8 cellular contexts compared by ENCODE assay signal in the genomic region with DNA sequence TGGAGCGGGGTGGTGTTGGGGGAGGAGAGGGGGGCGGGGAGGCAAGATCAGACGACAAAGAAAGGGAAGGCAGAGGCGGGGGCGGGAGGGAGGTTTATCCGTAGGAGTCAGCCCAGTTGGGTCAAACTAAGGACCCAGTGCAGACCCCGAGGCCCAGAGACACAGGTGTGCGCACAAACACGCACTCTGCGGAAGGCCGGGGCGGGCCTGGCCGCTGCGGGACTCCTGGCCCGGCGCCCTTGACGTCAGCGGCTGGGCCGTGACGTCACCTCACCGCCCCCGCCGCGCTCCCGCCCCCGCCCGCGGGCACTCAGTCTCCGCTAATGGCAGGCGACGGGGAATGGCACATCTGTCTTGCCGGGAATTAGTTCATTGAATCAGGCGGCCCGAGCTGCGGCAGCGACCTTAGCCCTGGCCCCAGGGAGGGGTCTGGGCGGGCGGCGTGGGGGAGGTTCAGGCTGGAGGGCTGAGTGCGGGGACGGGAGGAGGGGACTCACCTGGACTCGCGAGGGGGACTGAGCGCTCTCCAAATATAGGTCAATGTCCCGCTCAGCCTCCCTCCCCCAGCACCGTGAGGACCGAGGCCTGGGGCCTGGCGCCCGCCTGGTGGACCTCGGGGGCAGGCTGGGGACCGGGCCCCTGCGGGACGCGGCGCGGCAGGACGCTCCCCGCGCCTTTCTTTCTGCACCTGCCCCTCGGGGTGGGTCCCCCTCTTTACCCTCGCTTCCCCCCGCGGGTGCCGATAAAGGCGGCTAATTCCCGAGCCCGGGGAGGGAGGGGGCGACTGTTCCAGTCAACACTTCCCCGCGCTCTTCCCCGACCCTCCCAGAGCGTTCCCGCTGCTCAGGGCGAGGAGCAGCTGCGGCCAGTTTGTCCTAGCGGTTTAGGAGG. TPM values are rescaled to one million over a fixed set of nuclear protein-coding genes. Genes with fewer than 3 reads are reported as not detected.
DNase-seq lines count a peak whose midpoint lies in the region; ATAC-seq and TF ChIP-seq lines count a peak whose summit lies in the region.

No MANE protein-coding gene starts in this region.

- no peak overlapping the region; the same call in 1 of the 2 replicates for H3K4me3 ChIP-seq in IMR-90 (ENCODE audit: insufficient read depth, low read depth, low read length)
- peak overlapping the region; percentile 73 for H3K4me3 ChIP-seq in thoracic aorta
- no peak overlapping the region for H3K4me3 ChIP-seq in HAP-1

- no peaks in the 10 kb centered on the region for H3K9me3 Mint-ChIP-seq in activated CD4-positive, alpha-beta memory T cell treated with anti-CD3 and anti-CD28 coated beads, Interleukin-2, amount 10 ng/mL, durations not matched to agents 7 days and 5 days
- no peaks in the 10 kb centered on the region for H3K9me3 Mint-ChIP-seq in endothelial cell (ENCODE audit: unreplicated experiment)
- H3K9me3 Mint-ChIP-seq in naive thymus-derived CD8-positive, alpha-beta T cell: peaks cover 0 to 2% (median 0%) of the 10 kb centered on the region in 9 donors

- no peak overlapping the region for H3K18ac ChIP-seq in IMR-90 (ENCODE audit: low read depth, low read length)

- 2% methylated on average over 20 of the region's 76 CpGs; no CpG with 5 or more reads in 1 of the 2 experiments for WGBS in IMR-90 (ENCODE audit: extremely low coverage in 2 of 2, insufficient read length in 1 of 2), 2 experiments

- no peaks in the 10 kb centered on the region for H3K9me1 ChIP-seq in IMR-90 (ENCODE audit: insufficient read depth, low read length)

- no peaks in the 10 kb centered on the region for H3K9me3 ChIP-seq in IMR-90 (ENCODE audit: control insufficient read depth, insufficient read depth, low read length)
- no peaks in the 10 kb centered on the region for H3K9me3 ChIP-seq in thoracic aorta
- no peaks in the 10 kb centered on the region for H3K9me3 ChIP-seq in HAP-1

- peaks cover 4% of the 10 kb centered on the region for H3K4me1 Mint-ChIP-seq in activated CD4-positive, alpha-beta memory T cell treated with anti-CD3 and anti-CD28 coated beads, Interleukin-2, amount 10 ng/mL, durations not matched to agents 7 days and 5 days
- no peaks in the 10 kb centered on the region for H3K4me1 Mint-ChIP-seq in endothelial cell (ENCODE audit: unreplicated experiment)
- H3K4me1 Mint-ChIP-seq in naive thymus-derived CD8-positive, alpha-beta T cell: peaks cover 4 to 15% (median 5%) of the 10 kb centered on the region in 4 donors

- dilution Hi-C loops in IMR-90 (cut with HindIII; ENCODE audit: low sequenced_read_pairs, unreplicated experiment): no loop called here

- H2AFZ ChIP-seq in IMR-90 (replicated peaks; ENCODE audit: low read length, poor library complexity): peak overlapping the region; percentile 51

- H3K36me3 ChIP-seq in IMR-90 (ENCODE audit: control insufficient read depth, insufficient read depth, low read length): no peaks in the 10 kb centered on the region
- no peaks in the 10 kb centered on the region for H3K36me3 ChIP-seq in thoracic aorta
- H3K36me3 ChIP-seq in HAP-1 (replicated peaks): no peaks in the 10 kb centered on the region

- no peak overlapping the region for H3K56ac ChIP-seq in IMR-90 (ENCODE audit: extremely low read depth, insufficient read depth, low read length)

- no peaks in the 10 kb centered on the region for H3K4me1 ChIP-seq in IMR-90 (ENCODE audit: control insufficient read depth, insufficient read depth, low read length)
- peaks cover 7 to 16% of the 10 kb centered on the region in 2 donors for H3K4me1 ChIP-seq in thoracic aorta (ENCODE audit: control insufficient read depth in 1 of 2, low read depth in 2 of 2)
- peaks cover 14% of the 10 kb centered on the region for H3K4me1 ChIP-seq in HAP-1

- no peak overlapping the region for H3K9ac ChIP-seq in IMR-90 (ENCODE audit: low read depth, low read length)

- POLR2A ChIA-PET in IMR-90 (lab: Charles Lee; ENCODE audit: unreplicated experiment): no interaction called here
- POLR2A ChIA-PET in activated CD4-positive, alpha-beta memory T cell treated with anti-CD3 and anti-CD28 coated beads, Interleukin-2, amount 10 ng/mL, durations not matched to agents 7 days and 5 days (lab: Charles Lee): no interaction called here
- POLR2A ChIA-PET in naive thymus-derived CD8-positive, alpha-beta T cell (lab: Charles Lee): no interaction called here

- H3K4ac ChIP-seq in IMR-90 (ENCODE audit: low read depth, low read length): no peak overlapping the region

- no peak for TF ChIP-seq CTCF in IMR-90 (conservative IDR thresholded peaks at IDR 0.05; ENCODE audit: low read depth, low read length)
- TF ChIP-seq CTCF in endothelial cell (IDR thresholded peaks at IDR 0.05; ENCODE audit: unreplicated experiment): no peak
- no peak for TF ChIP-seq CTCF in thoracic aorta (IDR thresholded peaks at IDR 0.05)

- H3K79me1 ChIP-seq in IMR-90 (ENCODE audit: low read depth in 1 of 2, low read length in 2 of 2): no peaks in the 10 kb centered on the region

- no peaks in the 10 kb centered on the region for H4K20me1 ChIP-seq in IMR-90 (ENCODE audit: insufficient read depth, low read length)

- no peak overlapping the region for H3K23ac ChIP-seq in IMR-90 (ENCODE audit: low read depth, low read length)

- BruUV-seq in IMR-90 (replicated peaks; lab: Mats Ljungman, UMichigan): no TSS peak

- no peak overlapping the region for H3K14ac ChIP-seq in IMR-90 (replicated peaks; ENCODE audit: low read depth, low read length)

- H3K27me3 ChIP-seq in IMR-90 (ENCODE audit: control insufficient read depth, insufficient read depth, low read length) (peaks cover 73% of the 10 kb centered on the region), thoracic aorta (replicated peaks; ENCODE audit: insufficient read depth) (no peaks in the 10 kb centered on the region), HAP-1 (ENCODE audit: low read depth) (peaks cover 4% of the 10 kb centered on the region; the same call in 1 of the 2 replicates)

- H2BK20ac ChIP-seq in IMR-90 (ENCODE audit: low read depth, low read length): no peak overlapping the region

- H4K5ac ChIP-seq in IMR-90 (ENCODE audit: low read depth, low read length): no peak overlapping the region

- H2AK9ac ChIP-seq in IMR-90 (replicated peaks; ENCODE audit: low read depth, low read length, poor library complexity): peak overlapping the region; percentile 55

- no peak overlapping the region for H3K4me3 Mint-ChIP-seq in activated CD4-positive, alpha-beta memory T cell treated with anti-CD3 and anti-CD28 coated beads, Interleukin-2, amount 10 ng/mL, durations not matched to agents 7 days and 5 days
- peak overlapping the region; percentile 42 for H3K4me3 Mint-ChIP-seq in endothelial cell (ENCODE audit: unreplicated experiment)
- peak overlapping the region in 9 of 10 donors; percentile 19 to 89 (median 70) for H3K4me3 Mint-ChIP-seq in naive thymus-derived CD8-positive, alpha-beta T cell

- TF ChIP-seq POLR2A in IMR-90 (IDR thresholded peaks at IDR 0.05; ENCODE audit: low read depth, low read length): no peak

- H4K91ac ChIP-seq in IMR-90 (ENCODE audit: insufficient read depth, low read depth, low read length): no peak overlapping the region

- H3K36me3 Mint-ChIP-seq in activated CD4-positive, alpha-beta memory T cell treated with anti-CD3 and anti-CD28 coated beads, Interleukin-2, amount 10 ng/mL, durations not matched to agents 7 days and 5 days (ENCODE audit: low read depth): no peaks in the 10 kb centered on the region
- H3K36me3 Mint-ChIP-seq in endothelial cell (ENCODE audit: low read depth, unreplicated experiment): no peaks in the 10 kb centered on the region
- no peaks in the 10 kb centered on the region for H3K36me3 Mint-ChIP-seq in naive thymus-derived CD8-positive, alpha-beta T cell

- no peak overlapping the region for H2AK5ac ChIP-seq in IMR-90 (ENCODE audit: low read depth, low read length)

- TF ChIP-seq RAD21 in IMR-90 (IDR thresholded peaks at IDR 0.05; ENCODE audit: low read length): no peak

- in situ Hi-C loops in IMR-90 (cut with MboI; ENCODE audit: low sequenced_read_pairs) (no loop called here), HAP-1 (cut with MboI; ENCODE audit: low sequenced_read_pairs) (no loop called here)

- no peak overlapping the region for H2BK15ac ChIP-seq in IMR-90 (ENCODE audit: low read depth, low read length)

- no peak overlapping the region for H2BK120ac ChIP-seq in IMR-90 (ENCODE audit: low read depth, low read length)

- ATAC-seq in IMR-90 (ENCODE audit: low read depth) (peak; percentile 41), thoracic aorta (ENCODE audit: insufficient number of reproducible peaks, low FRiP score, low read depth) (no peak)
- peak; percentile 71 to 79 for ATAC-seq in naive thymus-derived CD8-positive, alpha-beta T cell

- CTCF ChIA-PET in IMR-90 (lab: Yijun Ruan, JAX): no interaction called here
- CTCF ChIA-PET in activated CD4-positive, alpha-beta memory T cell treated with anti-CD3 and anti-CD28 coated beads, Interleukin-2, amount 10 ng/mL, durations not matched to agents 7 days and 5 days (lab: Charles Lee): interaction anchor here (1.1 kb wide), 1 partner anchor 19 kb away, joined by 3 read pairs; no protein-coding TSS in a partner anchor

- no peak overlapping the region for H3K27ac Mint-ChIP-seq in activated CD4-positive, alpha-beta memory T cell treated with anti-CD3 and anti-CD28 coated beads, Interleukin-2, amount 10 ng/mL, durations not matched to agents 7 days and 5 days
- H3K27ac Mint-ChIP-seq in endothelial cell (ENCODE audit: unreplicated experiment): no peak overlapping the region
- peak overlapping the region in 6 of 10 donors; percentile 74 to 94 (median 86) for H3K27ac Mint-ChIP-seq in naive thymus-derived CD8-positive, alpha-beta T cell

- H3K27ac ChIP-seq in IMR-90 (ENCODE audit: insufficient read depth, low read length) (no peak overlapping the region), thoracic aorta (no peak overlapping the region)

- H2BK5ac ChIP-seq in IMR-90 (ENCODE audit: low read depth, low read length, poor library complexity, severe bottlenecking): no peak overlapping the region

- no peak overlapping the region for H4K8ac ChIP-seq in IMR-90 (ENCODE audit: low read depth in 2 of 2, low read length in 2 of 2)

- H3K27me3 Mint-ChIP-seq in activated CD4-positive, alpha-beta memory T cell treated with anti-CD3 and anti-CD28 coated beads, Interleukin-2, amount 10 ng/mL, durations not matched to agents 7 days and 5 days: peaks cover 49% of the 10 kb centered on the region
- H3K27me3 Mint-ChIP-seq in endothelial cell (ENCODE audit: unreplicated experiment): peaks cover 17% of the 10 kb centered on the region
- H3K27me3 Mint-ChIP-seq in naive thymus-derived CD8-positive, alpha-beta T cell: peaks cover 10 to 65% (median 40%) of the 10 kb centered on the region in 5 donors

- intact Hi-C loops in IMR-90 (cut with micrococcal nuclease): loop anchor here (10.0 kb wide), 1 partner anchor 598 kb away; no protein-coding TSS in a partner anchor

- peak overlapping the region; percentile 37; the same call in 1 of the 2 replicates for H3K4me2 ChIP-seq in IMR-90 (ENCODE audit: low read depth, low read length)

- DNase-seq in IMR-90 (peak; percentile 45), endothelial cell (ENCODE audit: low spot score) (no peak), thoracic aorta (ENCODE audit: low spot score) (no peak), NCI-H2171 (lab: John Stamatoyannopoulos, UW) (no peak), SW 1271 (lab: John Stamatoyannopoulos, UW) (no peak), HAP-1 (ENCODE audit: low spot score in 2 of 2) (no peak)
- peak; percentile 27 for DNase-seq in activated CD4-positive, alpha-beta memory T cell treated with anti-CD3 and anti-CD28 coated beads, Interleukin-2, amount 10 ng/mL, durations not matched to agents 7 days and 5 days
- peak; percentile 13 to 80 (median 68) for DNase-seq in naive thymus-derived CD8-positive, alpha-beta T cell

RNA-seq across cellular contexts. Expression of gene ECEL1, which starts 15.5 kb away (rescaled TPM):
- total RNA-seq in IMR-90 (2012; rRNA removed) (not detected in 2 replicates), endothelial cell (ENCODE audit: unreplicated experiment) (not detected), thoracic aorta (1 to 10 TPM; 1.6 to 2.8 TPM)
- polyA plus RNA-seq in IMR-90 (2012; rRNA removed): not detected in 2 replicates
- polyA plus RNA-seq in IMR-90 (2012; cell fraction: cytosol; rRNA removed): not detected in 2 replicates
- polyA plus RNA-seq in IMR-90 (2012; cell fraction: nucleus; rRNA removed; ENCODE audit: low replicate concordance): not detected in 2 replicates
- not detected for total RNA-seq in activated CD4-positive, alpha-beta memory T cell treated with anti-CD3 and anti-CD28 coated beads, Interleukin-2, amount 10 ng/mL, durations not matched to agents 7 days and 5 days
- not detected for total RNA-seq in naive thymus-derived CD8-positive, alpha-beta T cell
- not detected for polyA plus RNA-seq in naive thymus-derived CD8-positive, alpha-beta T cell

RNA-seq across cellular contexts. Expression of gene PRSS56, which starts 17.0 kb away (rescaled TPM):
- not detected in 2 replicates for total RNA-seq in IMR-90 (2012; rRNA removed)
- polyA plus RNA-seq in IMR-90 (2012; rRNA removed): not detected in 2 replicates
- polyA plus RNA-seq in IMR-90 (2012; cell fraction: cytosol; rRNA removed): not detected in 2 replicates
- polyA plus RNA-seq in IMR-90 (2012; cell fraction: nucleus; rRNA removed; ENCODE audit: low replicate concordance): not detected in 2 replicates
- total RNA-seq in activated CD4-positive, alpha-beta memory T cell treated with anti-CD3 and anti-CD28 coated beads, Interleukin-2, amount 10 ng/mL, durations not matched to agents 7 days and 5 days: not detected
- not detected for total RNA-seq in endothelial cell (ENCODE audit: unreplicated experiment)
- total RNA-seq in naive thymus-derived CD8-positive, alpha-beta T cell: not detected
- not detected for polyA plus RNA-seq in naive thymus-derived CD8-positive, alpha-beta T cell
- total RNA-seq in thoracic aorta: not detected

RNA-seq across cellular contexts. Expression of gene CHRND, which starts 22.8 kb away (rescaled TPM):
- total RNA-seq in IMR-90 (2012; rRNA removed): not detected in 2 replicates
- polyA plus RNA-seq in IMR-90 (2012; rRNA removed): not detected in 2 replicates
- not detected in 2 replicates for polyA plus RNA-seq in IMR-90 (2012; cell fraction: cytosol; rRNA removed)
- not detected in 2 replicates for polyA plus RNA-seq in IMR-90 (2012; cell fraction: nucleus; rRNA removed; ENCODE audit: low replicate concordance)
- not detected for total RNA-seq in activated CD4-positive, alpha-beta memory T cell treated with anti-CD3 and anti-CD28 coated beads, Interleukin-2, amount 10 ng/mL, durations not matched to agents 7 days and 5 days
- total RNA-seq in endothelial cell (ENCODE audit: unreplicated experiment): not detected
- not detected for total RNA-seq in naive thymus-derived CD8-positive, alpha-beta T cell
- not detected for polyA plus RNA-seq in naive thymus-derived CD8-positive, alpha-beta T cell
- total RNA-seq in thoracic aorta: not detected

RNA-seq across cellular contexts. Expression of gene CHRNG, which starts 36.3 kb away (rescaled TPM):
- total RNA-seq in IMR-90 (2012; rRNA removed) (not detected in 2 replicates), endothelial cell (ENCODE audit: unreplicated experiment) (not detected), thoracic aorta (not detected)
- not detected in 2 replicates for polyA plus RNA-seq in IMR-90 (2012; rRNA removed)
- not detected in 2 replicates for polyA plus RNA-seq in IMR-90 (2012; cell fraction: cytosol; rRNA removed)
- polyA plus RNA-seq in IMR-90 (2012; cell fraction: nucleus; rRNA removed; ENCODE audit: low replicate concordance): not detected in 2 replicates
- total RNA-seq in activated CD4-positive, alpha-beta memory T cell treated with anti-CD3 and anti-CD28 coated beads, Interleukin-2, amount 10 ng/mL, durations not matched to agents 7 days and 5 days: not detected
- total RNA-seq in naive thymus-derived CD8-positive, alpha-beta T cell: not detected
- under 1 TPM in 1 of 3 donors, not detected in 2; 0.59 TPM for polyA plus RNA-seq in naive thymus-derived CD8-positive, alpha-beta T cell

RNA-seq across cellular contexts. Expression of gene ALPI, which starts 47.2 kb away (rescaled TPM):
- total RNA-seq in IMR-90 (2012; rRNA removed): not detected in 2 replicates
- polyA plus RNA-seq in IMR-90 (2012; rRNA removed): not detected in 2 replicates
- polyA plus RNA-seq in IMR-90 (2012; cell fraction: cytosol; rRNA removed): not detected in 2 replicates
- not detected in 2 replicates for polyA plus RNA-seq in IMR-90 (2012; cell fraction: nucleus; rRNA removed; ENCODE audit: low replicate concordance)
- total RNA-seq in activated CD4-positive, alpha-beta memory T cell treated with anti-CD3 and anti-CD28 coated beads, Interleukin-2, amount 10 ng/mL, durations not matched to agents 7 days and 5 days: not detected
- not detected for total RNA-seq in endothelial cell (ENCODE audit: unreplicated experiment)
- not detected for total RNA-seq in naive thymus-derived CD8-positive, alpha-beta T cell
- polyA plus RNA-seq in naive thymus-derived CD8-positive, alpha-beta T cell: not detected
- total RNA-seq in thoracic aorta: not detected

Comparison
In these comparisons a context has a peak if more than half of its experiments do, and no peak if none do; other contexts are left out.
1. DNase-seq: peak in IMR-90 (single experiment), activated CD4-positive, alpha-beta memory T cell treated with anti-CD3 and anti-CD28 coated beads, Interleukin-2, amount 10 ng/mL, durations not matched to agents 7 days and 5 days (single experiment) and naive thymus-derived CD8-positive, alpha-beta T cell (10 of 10); none in endothelial cell (single experiment), thoracic aorta (single experiment), NCI-H2171 (single experiment), SW 1271 (0 of 2) and HAP-1 (0 of 2).
2. H3K27ac Mint-ChIP-seq: peak in naive thymus-derived CD8-positive, alpha-beta T cell (6 of 10); none in activated CD4-positive, alpha-beta memory T cell treated with anti-CD3 and anti-CD28 coated beads, Interleukin-2, amount 10 ng/mL, durations not matched to agents 7 days and 5 days (single experiment) and endothelial cell (single experiment).